In the genomic region with DNA sequence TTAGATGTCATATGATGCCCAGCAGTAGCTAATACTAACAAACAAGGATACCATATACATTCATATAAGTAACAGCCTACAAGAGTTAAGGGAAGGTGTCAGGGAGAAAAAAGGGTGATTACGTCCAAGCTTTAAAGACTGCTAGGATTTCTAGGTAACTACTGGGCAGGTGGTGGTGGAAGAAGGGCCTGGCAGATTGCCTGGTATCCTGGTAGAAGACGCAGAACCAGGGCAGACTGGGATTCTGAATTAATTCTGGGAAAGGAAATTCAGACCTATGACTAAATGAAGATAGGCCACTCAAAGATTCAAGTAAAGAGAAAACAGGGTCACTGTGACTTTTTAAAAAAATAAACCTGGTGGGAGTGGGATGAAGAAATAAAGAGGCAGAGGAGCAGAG, we compare ENCODE assay signal across 13 cellular contexts. TPM values are rescaled to one million over a fixed set of nuclear protein-coding genes. Genes with fewer than 3 reads are reported as not detected.
A peak's percentile ranks its signal among the peaks of the same experiment; 100 is the strongest.
DNase-seq lines count a peak whose midpoint lies in the region; ATAC-seq lines count a peak whose summit lies in the region.
"Had no signal": no experiment of that assay in that cellular context is flagged by ENCODE, and none has a peak within 500 bp of the region (broad histone marks: within the 10 kb centered on the region; RNA-seq: fewer than 3 reads in every experiment).

No MANE protein-coding gene starts in this region.

- DNase-seq in DMS 273 (lab: John Stamatoyannopoulos, UW; ENCODE audit: unreplicated experiment) (peak; percentile 69), DMS 273 treated with DMSO at 0.1 percent for 48 hours (lab: John Stamatoyannopoulos, UW) (no peak), kidney glomerular epithelial cell (lab: John Stamatoyannopoulos, UW) (no peak)
- no peak for DNase-seq in activated naive CD8-positive, alpha-beta T cell treated with anti-CD3 and anti-CD28 coated beads for 36 hours
- DNase-seq in activated naive CD8-positive, alpha-beta T cell treated with anti-CD3 and anti-CD28 coated beads, Interleukin-2, amount 50 U/mL, for 24 hours: no peak
- DNase-seq: CD8-positive, alpha-beta T cell; COR-L47; H7 had no signal

- no peaks in the 10 kb centered on the region for H3K4me1 Mint-ChIP-seq in activated naive CD8-positive, alpha-beta T cell treated with anti-CD3 and anti-CD28 coated beads for 36 hours
- H3K4me1 Mint-ChIP-seq in activated naive CD8-positive, alpha-beta T cell treated with anti-CD3 and anti-CD28 coated beads, Interleukin-2, amount 50 U/mL, for 24 hours: no peaks in the 10 kb centered on the region
- H3K4me1 Mint-ChIP-seq in dendritic cell treated with granulocyte-macrophage colony-stimulating factor and Interleukin-4, amounts not matched to agents 40 ng/mL and 50 ng/mL, for 4 days (ENCODE audit: low read depth): no peaks in the 10 kb centered on the region
- H3K4me1 Mint-ChIP-seq: CD14-positive monocyte had no signal

- H3K36me3 Mint-ChIP-seq in activated naive CD8-positive, alpha-beta T cell treated with anti-CD3 and anti-CD28 coated beads for 36 hours: peaks cover 15% of the 10 kb centered on the region
- H3K36me3 Mint-ChIP-seq in activated naive CD8-positive, alpha-beta T cell treated with anti-CD3 and anti-CD28 coated beads, Interleukin-2, amount 50 U/mL, for 24 hours (ENCODE audit: low read depth): peaks cover 45% of the 10 kb centered on the region
- H3K36me3 Mint-ChIP-seq in dendritic cell treated with granulocyte-macrophage colony-stimulating factor and Interleukin-4, amounts not matched to agents 40 ng/mL and 50 ng/mL, for 4 days (ENCODE audit: low read depth): peaks cover 90% of the 10 kb centered on the region

- intact Hi-C loops in dendritic cell treated with granulocyte-macrophage colony-stimulating factor and Interleukin-4, amounts not matched to agents 40 ng/mL and 50 ng/mL, for 4 days (cut with micrococcal nuclease): loop anchor here (10.0 kb wide), 1 partner anchor 608 kb away; no protein-coding TSS in a partner anchor

- ATAC-seq in activated naive CD8-positive, alpha-beta T cell treated with anti-CD3 and anti-CD28 coated beads, Interleukin-2, amount 50 U/mL, for 24 hours: no peak
- no peak for ATAC-seq in GM18498 (IDR thresholded peaks at IDR 0.05; ENCODE audit: unreplicated experiment)
- ATAC-seq: CD8-positive, alpha-beta T cell; GM23338 had no signal

- no peak overlapping the region for H3K4me3 Mint-ChIP-seq in activated naive CD8-positive, alpha-beta T cell treated with anti-CD3 and anti-CD28 coated beads for 36 hours
- H3K4me3 Mint-ChIP-seq in activated naive CD8-positive, alpha-beta T cell treated with anti-CD3 and anti-CD28 coated beads, Interleukin-2, amount 50 U/mL, for 24 hours: no peak overlapping the region
- no peak overlapping the region for H3K4me3 Mint-ChIP-seq in dendritic cell treated with granulocyte-macrophage colony-stimulating factor and Interleukin-4, amounts not matched to agents 40 ng/mL and 50 ng/mL, for 4 days
- H3K4me3 Mint-ChIP-seq: CD14-positive monocyte; CD8-positive, alpha-beta T cell; GM23338 had no signal

- no peaks in the 10 kb centered on the region for H3K27me3 Mint-ChIP-seq in activated naive CD8-positive, alpha-beta T cell treated with anti-CD3 and anti-CD28 coated beads for 36 hours
- H3K27me3 Mint-ChIP-seq in activated naive CD8-positive, alpha-beta T cell treated with anti-CD3 and anti-CD28 coated beads, Interleukin-2, amount 50 U/mL, for 24 hours: no peaks in the 10 kb centered on the region
- no peaks in the 10 kb centered on the region for H3K27me3 Mint-ChIP-seq in dendritic cell treated with granulocyte-macrophage colony-stimulating factor and Interleukin-4, amounts not matched to agents 40 ng/mL and 50 ng/mL, for 4 days

- H3K9me3 Mint-ChIP-seq in activated naive CD8-positive, alpha-beta T cell treated with anti-CD3 and anti-CD28 coated beads for 36 hours: no peaks in the 10 kb centered on the region
- H3K9me3 Mint-ChIP-seq in activated naive CD8-positive, alpha-beta T cell treated with anti-CD3 and anti-CD28 coated beads, Interleukin-2, amount 50 U/mL, for 24 hours: no peaks in the 10 kb centered on the region
- H3K9me3 Mint-ChIP-seq in dendritic cell treated with granulocyte-macrophage colony-stimulating factor and Interleukin-4, amounts not matched to agents 40 ng/mL and 50 ng/mL, for 4 days: no peaks in the 10 kb centered on the region
- H3K9me3 Mint-ChIP-seq: CD14-positive monocyte; CD8-positive, alpha-beta T cell had no signal

- H3K27ac Mint-ChIP-seq in activated naive CD8-positive, alpha-beta T cell treated with anti-CD3 and anti-CD28 coated beads for 36 hours: peak overlapping the region; percentile 9
- H3K27ac Mint-ChIP-seq in activated naive CD8-positive, alpha-beta T cell treated with anti-CD3 and anti-CD28 coated beads, Interleukin-2, amount 50 U/mL, for 24 hours: no peak overlapping the region
- peak overlapping the region; percentile 3 for H3K27ac Mint-ChIP-seq in dendritic cell treated with granulocyte-macrophage colony-stimulating factor and Interleukin-4, amounts not matched to agents 40 ng/mL and 50 ng/mL, for 4 days
- H3K27ac Mint-ChIP-seq: CD8-positive, alpha-beta T cell; GM23338 had no signal

RNA-seq across cellular contexts. Expression of a gene that starts 31.9 kb away (rescaled TPM):
- 100 to 1,000 TPM; 174 to 180 TPM for total RNA-seq in activated naive CD8-positive, alpha-beta T cell treated with anti-CD3 and anti-CD28 coated beads for 36 hours

RNA-seq across cellular contexts. Expression of a gene that starts 36.9 kb away (rescaled TPM):
- total RNA-seq in activated naive CD8-positive, alpha-beta T cell treated with anti-CD3 and anti-CD28 coated beads for 36 hours: not detected
- total RNA-seq: A673; CD8-positive, alpha-beta T cell; GM23338; H7 had no signal
